2 cellular contexts compared by ENCODE assay signal in the genomic region with DNA sequence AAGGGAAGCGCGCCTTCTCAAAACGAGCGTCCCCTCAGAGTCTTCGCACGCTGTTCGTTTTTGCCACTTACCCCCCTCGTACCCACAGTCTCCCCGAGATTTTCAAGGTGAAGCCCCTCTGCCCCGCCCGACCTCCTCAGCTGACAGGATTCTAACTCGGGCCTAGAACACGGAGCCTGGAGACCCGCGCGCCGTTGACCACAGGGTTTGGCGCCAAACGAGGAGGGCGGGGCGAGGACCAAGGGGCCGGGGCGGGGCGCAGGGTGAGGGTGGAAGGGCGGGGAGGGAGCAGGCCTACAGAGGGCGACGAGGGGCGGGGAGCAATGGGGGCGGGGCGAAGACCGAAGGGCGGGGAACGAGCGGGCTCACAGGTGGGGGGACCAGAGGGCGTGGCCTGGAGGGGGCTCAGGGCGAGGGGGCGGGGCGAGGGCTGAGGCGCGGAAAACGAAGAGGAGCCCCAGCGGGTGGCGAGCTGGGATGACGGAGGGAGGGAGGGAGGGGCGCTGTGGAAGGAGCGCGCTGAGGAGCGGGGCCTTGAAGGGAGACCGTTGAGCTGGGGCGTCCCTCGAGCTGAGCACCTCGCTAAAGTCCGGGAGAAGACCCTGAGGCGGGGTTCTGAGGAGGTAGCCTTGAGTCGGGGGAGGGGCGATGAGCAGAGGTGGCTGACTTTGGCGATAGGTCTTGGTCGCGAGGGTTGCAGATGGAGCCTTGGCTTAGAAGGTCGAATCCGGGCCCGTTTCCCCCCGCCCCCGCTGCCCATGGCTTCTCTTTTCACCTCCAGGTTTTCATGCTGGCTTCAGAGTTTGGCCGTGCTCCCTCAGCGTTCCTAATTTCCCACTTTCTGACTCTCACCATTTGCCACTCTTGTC.
A peak's percentile ranks its signal among the peaks of the same experiment; 100 is the strongest.
TF ChIP-seq lines count a peak whose summit lies in the region.

A gene with protein sequence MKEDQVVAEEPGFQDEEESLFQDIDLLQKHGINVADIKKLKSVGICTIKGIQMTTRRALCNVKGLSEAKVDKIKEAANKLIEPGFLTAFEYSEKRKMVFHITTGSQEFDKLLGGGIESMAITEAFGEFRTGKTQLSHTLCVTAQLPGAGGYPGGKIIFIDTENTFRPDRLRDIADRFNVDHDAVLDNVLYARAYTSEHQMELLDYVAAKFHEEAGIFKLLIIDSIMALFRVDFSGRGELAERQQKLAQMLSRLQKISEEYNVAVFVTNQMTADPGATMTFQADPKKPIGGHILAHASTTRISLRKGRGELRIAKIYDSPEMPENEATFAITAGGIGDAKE (minus strand): TSS at position 212 of the 869 bp plus-strand sequence. CDS start 1,927 bp downstream, outside the sequence.

TF ChIP-seq in HEK293, 187 proteins besides CTCF, POLR2A, EP300 and RAD21 (continued from another document and continues in another):
- TF ChIP-seq, protein P1, sequence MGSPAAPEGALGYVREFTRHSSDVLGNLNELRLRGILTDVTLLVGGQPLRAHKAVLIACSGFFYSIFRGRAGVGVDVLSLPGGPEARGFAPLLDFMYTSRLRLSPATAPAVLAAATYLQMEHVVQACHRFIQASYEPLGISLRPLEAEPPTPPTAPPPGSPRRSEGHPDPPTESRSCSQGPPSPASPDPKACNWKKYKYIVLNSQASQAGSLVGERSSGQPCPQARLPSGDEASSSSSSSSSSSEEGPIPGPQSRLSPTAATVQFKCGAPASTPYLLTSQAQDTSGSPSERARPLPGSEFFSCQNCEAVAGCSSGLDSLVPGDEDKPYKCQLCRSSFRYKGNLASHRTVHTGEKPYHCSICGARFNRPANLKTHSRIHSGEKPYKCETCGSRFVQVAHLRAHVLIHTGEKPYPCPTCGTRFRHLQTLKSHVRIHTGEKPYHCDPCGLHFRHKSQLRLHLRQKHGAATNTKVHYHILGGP (tag by site-specific recombination; IDR thresholded peaks at IDR 0.05) = no peak
- TF ChIP-seq GLI4 (tag by site-specific recombination; IDR thresholded peaks at IDR 0.05) = peak; percentile 82; the same call in 1 of the 2 replicates
- peak; percentile 72; the same call in 1 of the 2 replicates for TF ChIP-seq ZBTB8A (tag by site-specific recombination; IDR thresholded peaks at IDR 0.05)
- TF ChIP-seq ZNF274 (IDR thresholded peaks at IDR 0.05; ENCODE audit: low read length) = no peak
- TF ChIP-seq ZNF274 (tag by site-specific recombination; IDR thresholded peaks at IDR 0.05; ENCODE audit: borderline replicate concordance) = no peak
- TF ChIP-seq EGR2 (tag by site-specific recombination; IDR thresholded peaks at IDR 0.05; ENCODE audit: low read depth) = peak; percentile 65; the same call in 1 of the 2 replicates
- TF ChIP-seq ZNF366 (tag by site-specific recombination; conservative IDR thresholded peaks at IDR 0.05) = peak; percentile 78
- TF ChIP-seq, protein P2, sequence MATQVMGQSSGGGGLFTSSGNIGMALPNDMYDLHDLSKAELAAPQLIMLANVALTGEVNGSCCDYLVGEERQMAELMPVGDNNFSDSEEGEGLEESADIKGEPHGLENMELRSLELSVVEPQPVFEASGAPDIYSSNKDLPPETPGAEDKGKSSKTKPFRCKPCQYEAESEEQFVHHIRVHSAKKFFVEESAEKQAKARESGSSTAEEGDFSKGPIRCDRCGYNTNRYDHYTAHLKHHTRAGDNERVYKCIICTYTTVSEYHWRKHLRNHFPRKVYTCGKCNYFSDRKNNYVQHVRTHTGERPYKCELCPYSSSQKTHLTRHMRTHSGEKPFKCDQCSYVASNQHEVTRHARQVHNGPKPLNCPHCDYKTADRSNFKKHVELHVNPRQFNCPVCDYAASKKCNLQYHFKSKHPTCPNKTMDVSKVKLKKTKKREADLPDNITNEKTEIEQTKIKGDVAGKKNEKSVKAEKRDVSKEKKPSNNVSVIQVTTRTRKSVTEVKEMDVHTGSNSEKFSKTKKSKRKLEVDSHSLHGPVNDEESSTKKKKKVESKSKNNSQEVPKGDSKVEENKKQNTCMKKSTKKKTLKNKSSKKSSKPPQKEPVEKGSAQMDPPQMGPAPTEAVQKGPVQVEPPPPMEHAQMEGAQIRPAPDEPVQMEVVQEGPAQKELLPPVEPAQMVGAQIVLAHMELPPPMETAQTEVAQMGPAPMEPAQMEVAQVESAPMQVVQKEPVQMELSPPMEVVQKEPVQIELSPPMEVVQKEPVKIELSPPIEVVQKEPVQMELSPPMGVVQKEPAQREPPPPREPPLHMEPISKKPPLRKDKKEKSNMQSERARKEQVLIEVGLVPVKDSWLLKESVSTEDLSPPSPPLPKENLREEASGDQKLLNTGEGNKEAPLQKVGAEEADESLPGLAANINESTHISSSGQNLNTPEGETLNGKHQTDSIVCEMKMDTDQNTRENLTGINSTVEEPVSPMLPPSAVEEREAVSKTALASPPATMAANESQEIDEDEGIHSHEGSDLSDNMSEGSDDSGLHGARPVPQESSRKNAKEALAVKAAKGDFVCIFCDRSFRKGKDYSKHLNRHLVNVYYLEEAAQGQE (tag by site-specific recombination; IDR thresholded peaks at IDR 0.05) = peak; percentile 36; the same call in 1 of the 2 replicates
- no peak for TF ChIP-seq MYNN (tag by site-specific recombination; IDR thresholded peaks at IDR 0.05; ENCODE audit: borderline replicate concordance)
- TF ChIP-seq ZNF350 (tag by site-specific recombination; IDR thresholded peaks at IDR 0.05) = no peak
- no peak for TF ChIP-seq RBAK (tag by site-specific recombination; IDR thresholded peaks at IDR 0.05)
- TF ChIP-seq, protein P3, sequence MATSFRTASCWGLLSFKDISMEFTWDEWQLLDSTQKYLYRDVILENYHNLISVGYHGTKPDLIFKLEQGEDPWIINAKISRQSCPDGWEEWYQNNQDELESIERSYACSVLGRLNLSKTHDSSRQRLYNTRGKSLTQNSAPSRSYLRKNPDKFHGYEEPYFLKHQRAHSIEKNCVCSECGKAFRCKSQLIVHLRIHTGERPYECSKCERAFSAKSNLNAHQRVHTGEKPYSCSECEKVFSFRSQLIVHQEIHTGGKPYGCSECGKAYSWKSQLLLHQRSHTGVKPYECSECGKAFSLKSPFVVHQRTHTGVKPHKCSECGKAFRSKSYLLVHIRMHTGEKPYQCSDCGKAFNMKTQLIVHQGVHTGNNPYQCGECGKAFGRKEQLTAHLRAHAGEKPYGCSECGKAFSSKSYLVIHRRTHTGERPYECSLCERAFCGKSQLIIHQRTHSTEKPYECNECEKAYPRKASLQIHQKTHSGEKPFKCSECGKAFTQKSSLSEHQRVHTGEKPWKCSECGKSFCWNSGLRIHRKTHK (tag by site-specific recombination; IDR thresholded peaks at IDR 0.05) = no peak
- no peak for TF ChIP-seq ZNF16 (tag by site-specific recombination; IDR thresholded peaks at IDR 0.05; ENCODE audit: low read depth)
- TF ChIP-seq, protein P4, sequence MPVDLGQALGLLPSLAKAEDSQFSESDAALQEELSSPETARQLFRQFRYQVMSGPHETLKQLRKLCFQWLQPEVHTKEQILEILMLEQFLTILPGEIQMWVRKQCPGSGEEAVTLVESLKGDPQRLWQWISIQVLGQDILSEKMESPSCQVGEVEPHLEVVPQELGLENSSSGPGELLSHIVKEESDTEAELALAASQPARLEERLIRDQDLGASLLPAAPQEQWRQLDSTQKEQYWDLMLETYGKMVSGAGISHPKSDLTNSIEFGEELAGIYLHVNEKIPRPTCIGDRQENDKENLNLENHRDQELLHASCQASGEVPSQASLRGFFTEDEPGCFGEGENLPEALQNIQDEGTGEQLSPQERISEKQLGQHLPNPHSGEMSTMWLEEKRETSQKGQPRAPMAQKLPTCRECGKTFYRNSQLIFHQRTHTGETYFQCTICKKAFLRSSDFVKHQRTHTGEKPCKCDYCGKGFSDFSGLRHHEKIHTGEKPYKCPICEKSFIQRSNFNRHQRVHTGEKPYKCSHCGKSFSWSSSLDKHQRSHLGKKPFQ (tag by site-specific recombination; IDR thresholded peaks at IDR 0.05) = no peak
- TF ChIP-seq, protein P5, sequence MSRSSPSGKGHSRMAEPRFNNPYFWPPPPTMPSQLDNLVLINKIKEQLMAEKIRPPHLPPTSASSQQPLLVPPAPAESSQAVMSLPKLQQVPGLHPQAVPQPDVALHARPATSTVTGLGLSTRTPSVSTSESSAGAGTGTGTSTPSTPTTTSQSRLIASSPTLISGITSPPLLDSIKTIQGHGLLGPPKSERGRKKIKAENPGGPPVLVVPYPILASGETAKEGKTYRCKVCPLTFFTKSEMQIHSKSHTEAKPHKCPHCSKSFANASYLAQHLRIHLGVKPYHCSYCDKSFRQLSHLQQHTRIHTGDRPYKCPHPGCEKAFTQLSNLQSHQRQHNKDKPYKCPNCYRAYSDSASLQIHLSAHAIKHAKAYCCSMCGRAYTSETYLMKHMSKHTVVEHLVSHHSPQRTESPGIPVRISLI (tag by site-specific recombination; IDR thresholded peaks at IDR 0.05) = no peak

TF ChIP-seq in K562, 482 proteins besides CTCF, POLR2A, EP300 and RAD21 (continued from another document and continues in another):
- TF ChIP-seq, protein P6, sequence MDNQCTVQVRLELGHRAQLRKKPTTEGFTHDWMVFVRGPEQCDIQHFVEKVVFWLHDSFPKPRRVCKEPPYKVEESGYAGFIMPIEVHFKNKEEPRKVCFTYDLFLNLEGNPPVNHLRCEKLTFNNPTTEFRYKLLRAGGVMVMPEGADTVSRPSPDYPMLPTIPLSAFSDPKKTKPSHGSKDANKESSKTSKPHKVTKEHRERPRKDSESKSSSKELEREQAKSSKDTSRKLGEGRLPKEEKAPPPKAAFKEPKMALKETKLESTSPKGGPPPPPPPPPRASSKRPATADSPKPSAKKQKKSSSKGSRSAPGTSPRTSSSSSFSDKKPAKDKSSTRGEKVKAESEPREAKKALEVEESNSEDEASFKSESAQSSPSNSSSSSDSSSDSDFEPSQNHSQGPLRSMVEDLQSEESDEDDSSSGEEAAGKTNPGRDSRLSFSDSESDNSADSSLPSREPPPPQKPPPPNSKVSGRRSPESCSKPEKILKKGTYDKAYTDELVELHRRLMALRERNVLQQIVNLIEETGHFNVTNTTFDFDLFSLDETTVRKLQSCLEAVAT (IDR thresholded peaks at IDR 0.05) = peak in 1 of 2 experiments; percentile 50; a peak in 1 of 4 replicates
- TF ChIP-seq GTF2E2 (tag; IDR thresholded peaks at IDR 0.05) (0 out of 2 replicates have a peak, but pooled peaks have one; percentile 44), ZNF274 (IDR thresholded peaks at IDR 0.05; ENCODE audit: borderline replicate concordance, low read depth, low read length) (no peak), RBBP5 (IDR thresholded peaks at IDR 0.05; ENCODE audit: borderline replicate concordance, insufficient read depth, low read length, poor library complexity, severe bottlenecking) (peak; percentile 34), PHF20 (IDR thresholded peaks at IDR 0.05; ENCODE audit: partially characterized antibody) (peak; percentile 13), ZNF140 (CRISPR knock-in tag; IDR thresholded peaks at IDR 0.05) (no peak), GABPA (tag; conservative IDR thresholded peaks at IDR 0.05; ENCODE audit: low read depth) (no peak), ZFP36 (IDR thresholded peaks at IDR 0.05; ENCODE audit: low read depth, low read length, partially characterized antibody) (no peak), SP1 (CRISPR knock-in tag; IDR thresholded peaks at IDR 0.05) (peak; percentile 36), ZBTB7A (IDR thresholded peaks at IDR 0.05; ENCODE audit: borderline replicate concordance, control insufficient read depth, low read depth, low read length) (peak; percentile 59), MECOM (CRISPR knock-in tag; IDR thresholded peaks at IDR 0.05) (no peak), JUND (IDR thresholded peaks at IDR 0.05; ENCODE audit: borderline replicate concordance, low read depth, low read length) (0 out of 2 replicates have a peak, but pooled peaks have one; percentile 7), JUND (tag; IDR thresholded peaks at IDR 0.05; ENCODE audit: borderline replicate concordance, low read depth, low read length) (no peak)
- TF ChIP-seq, protein P7, sequence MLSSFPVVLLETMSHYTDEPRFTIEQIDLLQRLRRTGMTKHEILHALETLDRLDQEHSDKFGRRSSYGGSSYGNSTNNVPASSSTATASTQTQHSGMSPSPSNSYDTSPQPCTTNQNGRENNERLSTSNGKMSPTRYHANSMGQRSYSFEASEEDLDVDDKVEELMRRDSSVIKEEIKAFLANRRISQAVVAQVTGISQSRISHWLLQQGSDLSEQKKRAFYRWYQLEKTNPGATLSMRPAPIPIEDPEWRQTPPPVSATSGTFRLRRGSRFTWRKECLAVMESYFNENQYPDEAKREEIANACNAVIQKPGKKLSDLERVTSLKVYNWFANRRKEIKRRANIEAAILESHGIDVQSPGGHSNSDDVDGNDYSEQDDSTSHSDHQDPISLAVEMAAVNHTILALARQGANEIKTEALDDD (IDR thresholded peaks at IDR 0.05) = no peak
- TF ChIP-seq, protein P8, sequence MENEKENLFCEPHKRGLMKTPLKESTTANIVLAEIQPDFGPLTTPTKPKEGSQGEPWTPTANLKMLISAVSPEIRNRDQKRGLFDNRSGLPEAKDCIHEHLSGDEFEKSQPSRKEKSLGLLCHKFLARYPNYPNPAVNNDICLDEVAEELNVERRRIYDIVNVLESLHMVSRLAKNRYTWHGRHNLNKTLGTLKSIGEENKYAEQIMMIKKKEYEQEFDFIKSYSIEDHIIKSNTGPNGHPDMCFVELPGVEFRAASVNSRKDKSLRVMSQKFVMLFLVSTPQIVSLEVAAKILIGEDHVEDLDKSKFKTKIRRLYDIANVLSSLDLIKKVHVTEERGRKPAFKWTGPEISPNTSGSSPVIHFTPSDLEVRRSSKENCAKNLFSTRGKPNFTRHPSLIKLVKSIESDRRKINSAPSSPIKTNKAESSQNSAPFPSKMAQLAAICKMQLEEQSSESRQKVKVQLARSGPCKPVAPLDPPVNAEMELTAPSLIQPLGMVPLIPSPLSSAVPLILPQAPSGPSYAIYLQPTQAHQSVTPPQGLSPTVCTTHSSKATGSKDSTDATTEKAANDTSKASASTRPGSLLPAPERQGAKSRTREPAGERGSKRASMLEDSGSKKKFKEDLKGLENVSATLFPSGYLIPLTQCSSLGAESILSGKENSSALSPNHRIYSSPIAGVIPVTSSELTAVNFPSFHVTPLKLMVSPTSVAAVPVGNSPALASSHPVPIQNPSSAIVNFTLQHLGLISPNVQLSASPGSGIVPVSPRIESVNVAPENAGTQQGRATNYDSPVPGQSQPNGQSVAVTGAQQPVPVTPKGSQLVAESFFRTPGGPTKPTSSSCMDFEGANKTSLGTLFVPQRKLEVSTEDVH (IDR thresholded peaks at IDR 0.05; ENCODE audit: low read depth, partially characterized antibody) = peak; percentile 95
- TF ChIP-seq, protein P9, sequence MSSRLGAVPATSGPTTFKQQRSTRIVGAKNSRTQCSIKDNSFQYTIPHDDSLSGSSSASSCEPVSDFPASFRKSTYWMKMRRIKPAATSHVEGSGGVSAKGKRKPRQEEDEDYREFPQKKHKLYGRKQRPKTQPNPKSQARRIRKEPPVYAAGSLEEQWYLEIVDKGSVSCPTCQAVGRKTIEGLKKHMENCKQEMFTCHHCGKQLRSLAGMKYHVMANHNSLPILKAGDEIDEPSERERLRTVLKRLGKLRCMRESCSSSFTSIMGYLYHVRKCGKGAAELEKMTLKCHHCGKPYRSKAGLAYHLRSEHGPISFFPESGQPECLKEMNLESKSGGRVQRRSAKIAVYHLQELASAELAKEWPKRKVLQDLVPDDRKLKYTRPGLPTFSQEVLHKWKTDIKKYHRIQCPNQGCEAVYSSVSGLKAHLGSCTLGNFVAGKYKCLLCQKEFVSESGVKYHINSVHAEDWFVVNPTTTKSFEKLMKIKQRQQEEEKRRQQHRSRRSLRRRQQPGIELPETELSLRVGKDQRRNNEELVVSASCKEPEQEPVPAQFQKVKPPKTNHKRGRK (tag; IDR thresholded peaks at IDR 0.05) = no peak
- TF ChIP-seq, protein P10, sequence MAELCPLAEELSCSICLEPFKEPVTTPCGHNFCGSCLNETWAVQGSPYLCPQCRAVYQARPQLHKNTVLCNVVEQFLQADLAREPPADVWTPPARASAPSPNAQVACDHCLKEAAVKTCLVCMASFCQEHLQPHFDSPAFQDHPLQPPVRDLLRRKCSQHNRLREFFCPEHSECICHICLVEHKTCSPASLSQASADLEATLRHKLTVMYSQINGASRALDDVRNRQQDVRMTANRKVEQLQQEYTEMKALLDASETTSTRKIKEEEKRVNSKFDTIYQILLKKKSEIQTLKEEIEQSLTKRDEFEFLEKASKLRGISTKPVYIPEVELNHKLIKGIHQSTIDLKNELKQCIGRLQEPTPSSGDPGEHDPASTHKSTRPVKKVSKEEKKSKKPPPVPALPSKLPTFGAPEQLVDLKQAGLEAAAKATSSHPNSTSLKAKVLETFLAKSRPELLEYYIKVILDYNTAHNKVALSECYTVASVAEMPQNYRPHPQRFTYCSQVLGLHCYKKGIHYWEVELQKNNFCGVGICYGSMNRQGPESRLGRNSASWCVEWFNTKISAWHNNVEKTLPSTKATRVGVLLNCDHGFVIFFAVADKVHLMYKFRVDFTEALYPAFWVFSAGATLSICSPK (IDR thresholded peaks at IDR 0.05; ENCODE audit: borderline replicate concordance) = no peak
